Comparison of ENCODE assay signal across 22 cellular contexts in the genomic region with DNA sequence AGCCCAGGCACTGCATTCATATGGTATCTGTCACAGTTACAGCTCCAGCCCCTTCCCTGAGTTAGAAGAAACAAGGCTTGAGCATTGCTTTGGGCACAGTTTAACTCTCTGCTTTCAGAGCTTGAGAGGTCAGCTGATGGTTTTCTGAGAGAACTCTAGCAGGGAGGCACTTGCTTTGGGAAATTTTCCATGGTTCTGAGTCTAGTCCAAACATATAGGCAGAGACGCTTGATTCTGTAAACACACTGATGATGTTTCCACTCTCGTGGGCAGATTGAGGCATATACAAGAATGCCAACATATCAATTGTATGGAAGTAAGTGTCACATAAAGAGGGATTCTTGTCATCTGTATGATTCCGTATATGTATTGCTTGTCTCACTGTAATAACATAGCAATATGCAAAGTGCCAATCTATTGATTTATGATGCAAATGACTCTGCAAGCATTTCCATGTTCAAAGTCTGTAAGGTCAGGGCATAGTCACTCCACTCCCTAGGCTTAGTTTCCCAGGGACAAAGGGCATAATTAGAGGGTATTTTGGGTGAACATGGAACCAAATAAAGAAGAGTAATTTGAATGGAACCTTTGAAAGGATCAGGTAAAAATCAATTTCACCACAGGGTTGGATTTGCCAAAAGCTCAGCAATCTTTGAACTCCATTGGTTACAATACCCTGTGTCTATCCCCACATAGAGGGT.
"Had no signal": no experiment of that assay in that cellular context is flagged by ENCODE, and none has a peak within 500 bp of the region (broad histone marks: within the 10 kb centered on the region; RNA-seq: fewer than 3 reads in every experiment).

No MANE protein-coding gene starts in this region.

- DNase-seq: Karpas-422; KG1; MG63; NCI-H1092; NCI-H1105 treated with DMSO at 0.1 percent for 48 hours; NCI-H1417 treated with DMSO at 0.1 percent for 48 hours; NCI-H146; NCI-H1694 treated with DMSO at 0.1 percent for 48 hours; NCI-H1930; NCI-H2081; NCI-H2107; NCI-H2227 treated with DMSO at 0.1 percent for 48 hours; NCI-H524; NCI-H526 treated with DMSO at 0.1 percent for 48 hours; NCI-H774; NK-92 treated with Interleukin-12 subunit alpha and Interleukin-12 subunit beta, amount 100 ng/mL, for 24 hours; PC-3; SHP77; SK-N-SH had no signal

- H3K9me2 ChIP-seq: SK-N-SH had no signal

- H3K27me3 ChIP-seq: MG63 had no signal

- ATAC-seq: Panc1, PC-3 had no signal

- H3K27ac ChIP-seq: HL-60, RWPE1 had no signal

- H3K4me2 ChIP-seq: SK-N-SH had no signal

- H3K9me3 ChIP-seq: MG63, SK-N-SH had no signal

- H3K9ac ChIP-seq: SK-N-SH had no signal

- H3K4me3 ChIP-seq: MG63 had no signal

- H3K36me3 ChIP-seq: MG63 had no signal
